ENCODE assay signal across 8 cellular contexts in genomic region chr1:113042336-113043143, GRCh38. TPM values are rescaled to one million over a fixed set of nuclear protein-coding genes. Genes with fewer than 3 reads are reported as not detected.
A peak's percentile ranks its signal among the peaks of the same experiment; 100 is the strongest.
DNase-seq lines count a peak whose midpoint lies in the region; ATAC-seq and TF ChIP-seq lines count a peak whose summit lies in the region.

No MANE protein-coding gene starts in this region.

- intact Hi-C loops in lower lobe of right lung (cut with DNase I): loop anchor here (10.0 kb wide), 1 partner anchor 168 kb away; no protein-coding TSS in a partner anchor
- intact Hi-C loops in activated T-helper 2 cell treated with anti-CD3 and anti-CD28 coated beads, Interferon-gamma antibody, Interleukin-2, Interleukin-4, amounts not matched to agents 10 μg/mL and 5 μg/mL and 100 μg/mL, durations not matched to agents 14 hours and 24 hours and 36 hours (cut with micrococcal nuclease): loop anchor here (2.0 kb wide), 1 partner anchor 162 kb away; no protein-coding TSS in a partner anchor

- H3K36me3 Mint-ChIP-seq in T-helper 2 cell treated with Interferon-gamma antibody and Interleukin-4, amounts not matched to agents 5 μg/mL and 100 μg/mL, for 36 hours (ENCODE audit: low read depth): no peaks in the 10 kb centered on the region
- H3K36me3 Mint-ChIP-seq in endothelial cell (ENCODE audit: low read depth, unreplicated experiment): no peaks in the 10 kb centered on the region
- H3K36me3 Mint-ChIP-seq in activated T-helper 2 cell treated with anti-CD3 and anti-CD28 coated beads, Interferon-gamma antibody, Interleukin-2, Interleukin-4, amounts not matched to agents 10 μg/mL and 5 μg/mL and 100 μg/mL, durations not matched to agents 14 hours and 24 hours and 36 hours (ENCODE audit: low read depth): no peaks in the 10 kb centered on the region

- H3K9me3 Mint-ChIP-seq in T-helper 2 cell treated with Interferon-gamma antibody and Interleukin-4, amounts not matched to agents 5 μg/mL and 100 μg/mL, for 36 hours: no peaks in the 10 kb centered on the region
- H3K9me3 Mint-ChIP-seq in endothelial cell (ENCODE audit: unreplicated experiment): no peaks in the 10 kb centered on the region
- H3K9me3 Mint-ChIP-seq in activated T-helper 2 cell treated with anti-CD3 and anti-CD28 coated beads, Interferon-gamma antibody, Interleukin-2, Interleukin-4, amounts not matched to agents 10 μg/mL and 5 μg/mL and 100 μg/mL, durations not matched to agents 14 hours and 24 hours and 36 hours: no peaks in the 10 kb centered on the region

- H3K9me3 ChIP-seq in lower lobe of right lung: no peaks in the 10 kb centered on the region

- H3K4me3 ChIP-seq in lower lobe of right lung: no peak overlapping the region

- no peaks in the 10 kb centered on the region for H3K27me3 Mint-ChIP-seq in T-helper 2 cell treated with Interferon-gamma antibody and Interleukin-4, amounts not matched to agents 5 μg/mL and 100 μg/mL, for 36 hours (ENCODE audit: low read depth)
- H3K27me3 Mint-ChIP-seq in endothelial cell (ENCODE audit: unreplicated experiment): peaks cover 1% of the 10 kb centered on the region
- H3K27me3 Mint-ChIP-seq in activated T-helper 2 cell treated with anti-CD3 and anti-CD28 coated beads, Interferon-gamma antibody, Interleukin-2, Interleukin-4, amounts not matched to agents 10 μg/mL and 5 μg/mL and 100 μg/mL, durations not matched to agents 14 hours and 24 hours and 36 hours (ENCODE audit: low read depth): no peaks in the 10 kb centered on the region

- peaks cover 21% of the 10 kb centered on the region for H3K4me1 ChIP-seq in lower lobe of right lung

- peaks cover 35% of the 10 kb centered on the region for H3K4me1 Mint-ChIP-seq in T-helper 2 cell treated with Interferon-gamma antibody and Interleukin-4, amounts not matched to agents 5 μg/mL and 100 μg/mL, for 36 hours (ENCODE audit: low read depth)
- H3K4me1 Mint-ChIP-seq in endothelial cell (ENCODE audit: unreplicated experiment): peaks cover 48% of the 10 kb centered on the region
- H3K4me1 Mint-ChIP-seq in activated T-helper 2 cell treated with anti-CD3 and anti-CD28 coated beads, Interferon-gamma antibody, Interleukin-2, Interleukin-4, amounts not matched to agents 10 μg/mL and 5 μg/mL and 100 μg/mL, durations not matched to agents 14 hours and 24 hours and 36 hours (ENCODE audit: low read depth): peaks cover 35% of the 10 kb centered on the region

- no peak overlapping the region for H3K27ac Mint-ChIP-seq in T-helper 2 cell treated with Interferon-gamma antibody and Interleukin-4, amounts not matched to agents 5 μg/mL and 100 μg/mL, for 36 hours
- peak overlapping the region; percentile 99 for H3K27ac Mint-ChIP-seq in endothelial cell (ENCODE audit: unreplicated experiment)
- no peak overlapping the region for H3K27ac Mint-ChIP-seq in activated T-helper 2 cell treated with anti-CD3 and anti-CD28 coated beads, Interferon-gamma antibody, Interleukin-2, Interleukin-4, amounts not matched to agents 10 μg/mL and 5 μg/mL and 100 μg/mL, durations not matched to agents 14 hours and 24 hours and 36 hours

- DNase-seq in EH (ENCODE audit: low read depth): peak; percentile 91
- peak; percentile 77 for DNase-seq in LoVo (ENCODE audit: low spot score)
- no peak for DNase-seq in T-helper 2 cell treated with Interferon-gamma antibody and Interleukin-4, amounts not matched to agents 5 μg/mL and 100 μg/mL, for 36 hours (ENCODE audit: low spot score)
- peak; percentile 87 for DNase-seq in endothelial cell (ENCODE audit: low spot score)
- peak; percentile 77 for DNase-seq in lower lobe of right lung
- DNase-seq in stimulated activated naive CD8-positive, alpha-beta T cell treated with anti-CD3 and anti-CD28 coated beads, Interleukin-15, Interleukin-2, amounts not matched to agents 100 U/mL and 50 U/mL, for 24 hours: peak; percentile 35
- no peak for DNase-seq in activated T-helper 2 cell treated with anti-CD3 and anti-CD28 coated beads, Interferon-gamma antibody, Interleukin-2, Interleukin-4, amounts not matched to agents 10 μg/mL and 5 μg/mL and 100 μg/mL, durations not matched to agents 14 hours and 24 hours and 36 hours (ENCODE audit: low spot score)

- peak overlapping the region; percentile 22 for H3K4me3 Mint-ChIP-seq in T-helper 2 cell treated with Interferon-gamma antibody and Interleukin-4, amounts not matched to agents 5 μg/mL and 100 μg/mL, for 36 hours
- peak overlapping the region; percentile 43 for H3K4me3 Mint-ChIP-seq in endothelial cell (ENCODE audit: unreplicated experiment)
- H3K4me3 Mint-ChIP-seq in activated T-helper 2 cell treated with anti-CD3 and anti-CD28 coated beads, Interferon-gamma antibody, Interleukin-2, Interleukin-4, amounts not matched to agents 10 μg/mL and 5 μg/mL and 100 μg/mL, durations not matched to agents 14 hours and 24 hours and 36 hours (ENCODE audit: low read depth): no peak overlapping the region

- peak; percentile 35 for TF ChIP-seq CTCF in endothelial cell (IDR thresholded peaks at IDR 0.05; ENCODE audit: unreplicated experiment)
- TF ChIP-seq CTCF in lower lobe of right lung (IDR thresholded peaks at IDR 0.05): peak; percentile 54

- ATAC-seq in GM21576 (IDR thresholded peaks at IDR 0.05; ENCODE audit: unreplicated experiment) (peak; percentile 63), lower lobe of right lung (peak; percentile 92 to 95)
- peak; percentile 10 for ATAC-seq in stimulated activated naive CD8-positive, alpha-beta T cell treated with anti-CD3 and anti-CD28 coated beads, Interleukin-15, Interleukin-2, amounts not matched to agents 100 U/mL and 50 U/mL, for 24 hours

- H3K27me3 ChIP-seq in lower lobe of right lung (ENCODE audit: low read depth): no peaks in the 10 kb centered on the region

- H3K27ac ChIP-seq in lower lobe of right lung: no peak overlapping the region

- H3K36me3 ChIP-seq in lower lobe of right lung: no peaks in the 10 kb centered on the region

RNA-seq across cellular contexts. Expression of gene LRIG2, which starts 30.5 kb away (rescaled TPM):
- 23.0 TPM for total RNA-seq in endothelial cell (ENCODE audit: unreplicated experiment)
- total RNA-seq in lower lobe of right lung: 15.0 TPM
- 12.3 and 14.5 TPM in 2 replicates for total RNA-seq in activated T-helper 2 cell treated with anti-CD3 and anti-CD28 coated beads, Interferon-gamma antibody, Interleukin-2, Interleukin-4, amounts not matched to agents 10 μg/mL and 5 μg/mL and 100 μg/mL, durations not matched to agents 14 hours and 24 hours and 36 hours

Comparison
In these comparisons a context has a peak if more than half of its experiments do, and no peak if none do; other contexts are left out.
1. DNase-seq: peak in EH (single experiment), LoVo (single experiment), endothelial cell (single experiment), lower lobe of right lung (single experiment) and stimulated activated naive CD8-positive, alpha-beta T cell treated with anti-CD3 and anti-CD28 coated beads, Interleukin-15, Interleukin-2, amounts not matched to agents 100 U/mL and 50 U/mL, for 24 hours (single experiment); none in T-helper 2 cell treated with Interferon-gamma antibody and Interleukin-4, amounts not matched to agents 5 μg/mL and 100 μg/mL, for 36 hours (single experiment) and activated T-helper 2 cell treated with anti-CD3 and anti-CD28 coated beads, Interferon-gamma antibody, Interleukin-2, Interleukin-4, amounts not matched to agents 10 μg/mL and 5 μg/mL and 100 μg/mL, durations not matched to agents 14 hours and 24 hours and 36 hours (single experiment).
2. ATAC-seq: peak in every context shown above with its lines; median percentile 94 in lower lobe of right lung; 63 in GM21576; 10 in stimulated activated naive CD8-positive, alpha-beta T cell treated with anti-CD3 and anti-CD28 coated beads, Interleukin-15, Interleukin-2, amounts not matched to agents 100 U/mL and 50 U/mL, for 24 hours.